In genomic region chr17:48012151-48012520, GRCh38 we compare ENCODE assay signal across 8 cellular contexts. TPM values are rescaled to one million over a fixed set of nuclear protein-coding genes. Genes with fewer than 3 reads are reported as not detected.
A peak's percentile ranks its signal among the peaks of the same experiment; 100 is the strongest.
DNase-seq lines count a peak whose midpoint lies in the region; ATAC-seq, FAIRE-seq and TF ChIP-seq lines count a peak whose summit lies in the region.

No MANE protein-coding gene starts in this region.

- no peaks in the 10 kb centered on the region for H3K36me3 Mint-ChIP-seq in mesothelial cell of epicardium

- H3K4me3 Mint-ChIP-seq in mesothelial cell of epicardium = peak overlapping the region; percentile 62

- DNase-seq in GM18507 (ENCODE audit: extremely low spot score, insufficient read length, low read depth) = peak; percentile 71
- peak; percentile 95 for DNase-seq in NCI-H1694 treated with DMSO at 0.1 percent for 48 hours (lab: John Stamatoyannopoulos, UW)
- no peak for DNase-seq in coronary artery (ENCODE audit: low spot score)
- peak; percentile 50 to 75 for DNase-seq in mesothelial cell of epicardium (ENCODE audit: low spot score in 2 of 2, unreplicated experiment in 2 of 2)
- DNase-seq in stimulated activated naive CD8-positive, alpha-beta T cell treated with anti-CD3 and anti-CD28 coated beads, Interleukin-15, Interleukin-2, amounts not matched to agents 100 U/mL and 50 U/mL, for 24 hours = peak; percentile 74
- DNase-seq in RWPE1 (ENCODE audit: low spot score) = no peak
- DNase-seq in urothelium cell line (ENCODE audit: low spot score) = no peak

- TF ChIP-seq CTCF in coronary artery (IDR thresholded peaks at IDR 0.05) (no peak), mesothelial cell of epicardium (IDR thresholded peaks at IDR 0.05; ENCODE audit: unreplicated experiment) (no peak), RWPE1 (conservative IDR thresholded peaks at IDR 0.05; ENCODE audit: low read depth) (no peak)

- H3K27ac Mint-ChIP-seq in mesothelial cell of epicardium = peak overlapping the region; percentile 70

- FAIRE-seq in GM18507 (lab: Jason Lieb, UNC) (peak; percentile 59), urothelium cell line (lab: Jason Lieb, UNC) (no peak)

- peak; percentile 77 to 85 for ATAC-seq in activated CD4-positive, CD25-positive, alpha-beta regulatory T cell treated with anti-CD3 and anti-CD28 coated beads, Interleukin-2, amount 50 U/mL, for 24 hours
- peak; percentile 70 for ATAC-seq in stimulated activated naive CD8-positive, alpha-beta T cell treated with anti-CD3 and anti-CD28 coated beads, Interleukin-15, Interleukin-2, amounts not matched to agents 100 U/mL and 50 U/mL, for 24 hours

- POLR2A ChIA-PET in RWPE1 (lab: Yijun Ruan, JAX; ENCODE audit: low non-redundant PET) = no interaction called here

- peaks cover 48% of the 10 kb centered on the region for H3K4me1 Mint-ChIP-seq in mesothelial cell of epicardium

- H3K4me3 ChIP-seq in coronary artery = peak overlapping the region; percentile 67

- H3K9me3 Mint-ChIP-seq in mesothelial cell of epicardium = no peaks in the 10 kb centered on the region

- H3K27me3 Mint-ChIP-seq in mesothelial cell of epicardium (ENCODE audit: low read depth) = peaks cover 19% of the 10 kb centered on the region

- H3K27ac ChIP-seq in coronary artery = no peak overlapping the region
- no peak overlapping the region for H3K27ac ChIP-seq in RWPE1

- CTCF ChIA-PET in RWPE1 (lab: Yijun Ruan, JAX) = interaction anchor here (0.6 kb wide), 1 partner anchor 544 kb away, joined by 3 read pairs; no protein-coding TSS in a partner anchor

RNA-seq across cellular contexts. Expression of gene COPZ2, which starts 25.5 kb away (rescaled TPM):
- 28.2 to 31.8 TPM (median 30.7 TPM) in 3 replicates for total RNA-seq in mesothelial cell of epicardium

RNA-seq across cellular contexts. Expression of gene NFE2L1, which starts 36.0 kb away (rescaled TPM):
- total RNA-seq in mesothelial cell of epicardium = 134 to 137 TPM (median 136 TPM) in 3 replicates

RNA-seq across cellular contexts. Expression of gene CDK5RAP3, which starts 41.2 kb away (rescaled TPM):
- total RNA-seq in mesothelial cell of epicardium = 231 to 251 TPM (median 236 TPM) in 3 replicates

RNA-seq across cellular contexts. Expression of gene PRR15L, which starts 54.5 kb away (rescaled TPM):
- 3.4 to 3.6 TPM (median 3.4 TPM) in 3 replicates for total RNA-seq in mesothelial cell of epicardium

Comparison
In these comparisons a context has a peak if more than half of its experiments do, and no peak if none do; other contexts are left out.
1. DNase-seq: peak in GM18507 (single experiment), NCI-H1694 treated with DMSO at 0.1 percent for 48 hours (single experiment), mesothelial cell of epicardium (2 of 2) and stimulated activated naive CD8-positive, alpha-beta T cell treated with anti-CD3 and anti-CD28 coated beads, Interleukin-15, Interleukin-2, amounts not matched to agents 100 U/mL and 50 U/mL, for 24 hours (single experiment); none in coronary artery (single experiment), RWPE1 (single experiment) and urothelium cell line (single experiment).